10 cellular contexts compared by ENCODE assay signal in genomic region chr1:214441119-214441518, GRCh38.
DNase-seq lines count a peak whose midpoint lies in the region; ATAC-seq, FAIRE-seq and TF ChIP-seq lines count a peak whose summit lies in the region.
"Had no signal": no experiment of that assay in that cellular context is flagged by ENCODE, and none has a peak within 500 bp of the region (broad histone marks: within the 10 kb centered on the region; RNA-seq: fewer than 3 reads in every experiment).

No MANE protein-coding gene starts in this region.

- H3K4me1 ChIP-seq in CD4-positive, alpha-beta memory T cell (ENCODE audit: insufficient read depth, low read length): peaks cover 24% of the 10 kb centered on the region
- H3K4me1 ChIP-seq in GM12878 (ENCODE audit: control insufficient read depth, insufficient read depth, low read length): peaks cover 12% of the 10 kb centered on the region
- H3K4me1 ChIP-seq in mesendoderm (ENCODE audit: control insufficient read depth, low read depth, low read length): peaks cover 28% of the 10 kb centered on the region

- H3K9ac ChIP-seq in GM12878 (ENCODE audit: control insufficient read depth, insufficient read depth, low read length) (no peak overlapping the region), mesendoderm (ENCODE audit: low read length) (no peak overlapping the region)

- ATAC-seq in GM12878 (no peak), HG03097 (IDR thresholded peaks at IDR 0.05; ENCODE audit: low FRiP score, unreplicated experiment) (no peak), HG02759 (IDR thresholded peaks at IDR 0.05; ENCODE audit: unreplicated experiment) (no peak)

- no peak overlapping the region for H2BK120ac ChIP-seq in mesendoderm (ENCODE audit: low read depth, low read length)

- TF ChIP-seq RAD21 in GM12878 (IDR thresholded peaks at IDR 0.05; ENCODE audit: insufficient read depth, low read depth, low read length): no peak

- no peak overlapping the region for H3K23ac ChIP-seq in mesendoderm (ENCODE audit: low read length)

- CTCF ChIA-PET in CD4-positive, alpha-beta memory T cell (lab: Charles Lee; ENCODE audit: partially characterized antibody): no interaction called here
- CTCF ChIA-PET in GM12878 (lab: Yijun Ruan, JAX): interaction anchor here (0.8 to 2.2 kb wide), 3 partner anchors 14 to 109 kb away, joined by 3 to 5 read pairs (median 3); no protein-coding TSS in a partner anchor

- no peak for TF ChIP-seq CTCF in GM12878 (IDR thresholded peaks at IDR 0.05 in 2 of 3, conservative IDR thresholded peaks at IDR 0.05 in 1 of 3; ENCODE audit: control insufficient read depth in 2 of 3, extremely low read depth in 1 of 3, insufficient read depth in 1 of 3, low read depth in 3 of 3, low read length in 3 of 3)

- no peak overlapping the region for H2AFZ ChIP-seq in GM12878 (ENCODE audit: control insufficient read depth, low read depth, low read length)

- H3K4me3 ChIP-seq in CD4-positive, alpha-beta memory T cell (ENCODE audit: low read length in 2 of 2): no peak overlapping the region
- H3K4me3 ChIP-seq in GM12878 (no peak overlapping the region), mesendoderm (ENCODE audit: low read length) (no peak overlapping the region)
- H3K4me3 ChIP-seq: left lung had no signal

- no peaks in the 10 kb centered on the region for H3K36me3 ChIP-seq in CD4-positive, alpha-beta memory T cell (ENCODE audit: insufficient read depth, low read length)
- H3K36me3 ChIP-seq in GM12878 (ENCODE audit: control insufficient read depth in 2 of 2, insufficient read depth in 2 of 2, low read length in 1 of 2) (no peaks in the 10 kb centered on the region), mesendoderm (ENCODE audit: control insufficient read depth, insufficient read depth, low read length) (no peaks in the 10 kb centered on the region)
- H3K36me3 ChIP-seq: left lung had no signal

- peaks cover 0 to 1% of the 10 kb centered on the region in 2 donors for H3K27me3 Mint-ChIP-seq in CD4-positive, alpha-beta memory T cell

- no peak overlapping the region for H4K8ac ChIP-seq in mesendoderm (ENCODE audit: low read depth, low read length)

- H3K79me2 ChIP-seq in GM12878 (ENCODE audit: control insufficient read depth, insufficient read depth, low read length) (no peaks in the 10 kb centered on the region), mesendoderm (ENCODE audit: control insufficient read depth, insufficient read depth, low read length) (peaks cover 19% of the 10 kb centered on the region)

- WGBS in GM12878 (ENCODE audit: insufficient coverage, insufficient replicate concordance, low lambda C conversion rate, missing lambda C conversion rate): 58% methylated on average over 3 of the region's 3 CpGs
- no CpG with 5 or more reads among the region's 3 CpGs for WGBS in mesendoderm (ENCODE audit: extremely low coverage, insufficient coverage, low lambda C conversion rate)

- no peaks in the 10 kb centered on the region for H3K36me3 Mint-ChIP-seq in CD4-positive, alpha-beta memory T cell

- H3K79me1 ChIP-seq in mesendoderm (ENCODE audit: low read length): peaks cover 5% of the 10 kb centered on the region

- BruUV-seq in GM12878 (replicated peaks; lab: Mats Ljungman, UMichigan): no TSS peak

- H3K4me1 Mint-ChIP-seq in CD4-positive, alpha-beta memory T cell: peaks cover 16 to 42% (median 32%) of the 10 kb centered on the region in 4 donors

- no peak overlapping the region for H3K27ac ChIP-seq in CD4-positive, alpha-beta memory T cell (ENCODE audit: low read depth, low read length)
- H3K27ac ChIP-seq in GM12878 (ENCODE audit: control insufficient read depth, insufficient read depth): no peak overlapping the region
- peak overlapping the region; percentile 69 for H3K27ac ChIP-seq in mesendoderm (ENCODE audit: low read depth, low read length)
- H3K27ac ChIP-seq: left lung had no signal

- no peak overlapping the region for H4K5ac ChIP-seq in mesendoderm (ENCODE audit: low read length)

- H2AK5ac ChIP-seq in mesendoderm (ENCODE audit: low read length): no peak overlapping the region

- no peak overlapping the region for H3K4me2 ChIP-seq in GM12878 (ENCODE audit: control insufficient read depth, insufficient read depth)
- H3K4me2 ChIP-seq in mesendoderm (ENCODE audit: low read length): no peak overlapping the region

- POLR2A ChIA-PET in CD4-positive, alpha-beta memory T cell (lab: Charles Lee; ENCODE audit: partially characterized antibody): no interaction called here
- POLR2A ChIA-PET in GM12878 (lab: Charles Lee): interaction anchor here (0.5 to 1.1 kb wide), 2 partner anchors 30 to 110 kb away, joined by 3 to 4 read pairs; no protein-coding TSS in a partner anchor

- no peaks in the 10 kb centered on the region for H3K27me3 ChIP-seq in CD4-positive, alpha-beta memory T cell (ENCODE audit: insufficient read depth, low read length)
- H3K27me3 ChIP-seq in GM12878 (replicated peaks in 1 of 2; ENCODE audit: control insufficient read depth in 2 of 2, insufficient read depth in 2 of 2, low read length in 1 of 2): no peaks in the 10 kb centered on the region
- H3K27me3 ChIP-seq in mesendoderm (ENCODE audit: insufficient read depth, low read length, poor library complexity): no peaks in the 10 kb centered on the region
- H3K27me3 ChIP-seq: left lung had no signal

- peak in 3 of 5 donors; percentile 18 to 47 (median 21) for DNase-seq in CD4-positive, alpha-beta memory T cell
- DNase-seq in Kasumi-1 (lab: John Stamatoyannopoulos, UW) (peak; percentile 89 to 93), GM12878 (ENCODE audit: low read depth, low spot score) (no peak), mesendoderm (no peak), SK-N-DZ (ENCODE audit: low spot score) (no peak), NCI-H2227 treated with DMSO at 0.1 percent for 48 hours (lab: John Stamatoyannopoulos, UW) (no peak)
- DNase-seq: left lung had no signal

- H3K4ac ChIP-seq in mesendoderm (ENCODE audit: low read depth, low read length): no peak overlapping the region

- H3K9me3 Mint-ChIP-seq in CD4-positive, alpha-beta memory T cell: no peaks in the 10 kb centered on the region

- SMC1A ChIA-PET in GM12878 (lab: Charles Lee; ENCODE audit: uncharacterized antibody, unreplicated experiment): interaction anchor here (0.9 to 4.4 kb wide), 12 partner anchors 11 to 139 kb away, joined by 3 to 37 read pairs (median 5); no protein-coding TSS in a partner anchor

- H2BK15ac ChIP-seq in mesendoderm (replicated peaks; ENCODE audit: low read depth): peak overlapping the region; percentile 100

- no peaks in the 10 kb centered on the region for H4K20me1 ChIP-seq in GM12878 (ENCODE audit: control insufficient read depth, insufficient read depth)

- RAD21 ChIA-PET in GM12878 (lab: Charles Lee; ENCODE audit: unreplicated experiment): interaction anchor here (0.7 to 2.8 kb wide), 4 partner anchors 13 to 143 kb away, joined by 3 to 21 read pairs (median 8); no protein-coding TSS in a partner anchor

- TF ChIP-seq POLR2A in GM12878 (IDR thresholded peaks at IDR 0.05; ENCODE audit: low read depth, low read length): no peak

- H2BK5ac ChIP-seq in mesendoderm (ENCODE audit: low read length): peak overlapping the region; percentile 11

- peak overlapping the region in 2 of 8 donors; percentile 20 to 36 for H3K4me3 Mint-ChIP-seq in CD4-positive, alpha-beta memory T cell

- H3K9me3 ChIP-seq in CD4-positive, alpha-beta memory T cell (ENCODE audit: control insufficient read depth in 1 of 2, low read length in 2 of 2): no peaks in the 10 kb centered on the region
- H3K9me3 ChIP-seq in GM12878 (replicated peaks; ENCODE audit: control insufficient read depth, insufficient read depth, low read length): no peaks in the 10 kb centered on the region
- H3K9me3 ChIP-seq: left lung had no signal

- no peak for FAIRE-seq in GM12878 (lab: Jason Lieb, UNC)
- FAIRE-seq: colon had no signal

- in situ Hi-C loops in GM12878 (cut with MboI): no loop called here

- TF ChIP-seq EP300 in GM12878 (IDR thresholded peaks at IDR 0.05; ENCODE audit: borderline replicate concordance in 1 of 2, control insufficient read depth in 1 of 2, low read depth in 2 of 2, low read length in 2 of 2): no peak

- H3K27ac Mint-ChIP-seq in CD4-positive, alpha-beta memory T cell: peak overlapping the region in 4 of 7 donors; percentile 3 to 61 (median 24)

- peak overlapping the region; percentile 39 for H3K56ac ChIP-seq in mesendoderm (ENCODE audit: low read length)

- H3K18ac ChIP-seq in mesendoderm (ENCODE audit: low read length): peak overlapping the region; percentile 75

- intact Hi-C loops in CD4-positive, alpha-beta memory T cell (cut with micrococcal nuclease): no loop called here
- intact Hi-C loops in GM12878 (cut with micrococcal nuclease; ENCODE audit: unreplicated experiment): no loop called here

TF ChIP-seq in GM12878, 131 proteins besides CTCF, POLR2A, EP300 and RAD21:
- TF ChIP-seq ZBED1 (IDR thresholded peaks at IDR 0.05; ENCODE audit: borderline replicate concordance): no peak
- TF ChIP-seq IKZF1 (conservative IDR thresholded peaks at IDR 0.05): peak; percentile 44
- TF ChIP-seq STAT3 (IDR thresholded peaks at IDR 0.05; ENCODE audit: low read depth, low read length): no peak

Comparison
In these comparisons a context has a peak if more than half of its experiments do, and no peak if none do; other contexts are left out.
1. DNase-seq: peak in CD4-positive, alpha-beta memory T cell (3 of 5) and Kasumi-1 (2 of 2); none in GM12878 (single experiment), mesendoderm (single experiment), SK-N-DZ (single experiment) and NCI-H2227 treated with DMSO at 0.1 percent for 48 hours (single experiment).